Comparison of ENCODE assay signal across 9 cellular contexts in the genomic region with DNA sequence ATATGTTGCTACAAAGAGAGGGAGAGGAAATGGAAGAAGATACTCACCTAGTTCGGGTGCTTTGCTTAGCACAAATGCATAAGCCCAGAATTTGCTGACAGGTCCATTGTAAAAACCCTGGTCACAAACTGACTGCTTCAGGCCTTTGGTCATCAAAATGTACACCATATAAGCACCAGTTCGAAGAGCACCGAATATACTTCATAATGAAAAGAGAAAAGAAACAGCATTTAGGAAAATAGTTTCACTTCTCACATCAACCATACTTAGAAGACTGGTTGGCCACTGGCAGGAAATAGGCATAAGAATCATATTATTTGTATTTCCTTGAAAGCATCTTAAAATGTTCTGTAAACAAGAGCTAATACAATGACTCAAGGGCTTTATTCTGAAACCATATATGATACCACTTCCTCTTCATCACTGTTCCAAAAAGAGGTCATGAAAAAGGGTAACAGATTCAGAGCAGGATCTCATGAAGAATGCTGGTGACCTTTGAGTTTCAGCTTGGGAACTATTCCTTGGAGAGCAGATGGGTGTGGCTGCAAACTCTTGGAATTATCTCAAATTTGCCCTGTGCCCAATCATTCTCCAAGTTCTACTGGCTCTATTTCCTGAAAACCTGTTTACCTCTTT.
DNase-seq lines count a peak whose midpoint lies in the region; ATAC-seq and TF ChIP-seq lines count a peak whose summit lies in the region.
"Had no signal": no experiment of that assay in that cellular context is flagged by ENCODE, and none has a peak within 500 bp of the region (broad histone marks: within the 10 kb centered on the region; RNA-seq: fewer than 3 reads in every experiment).

No MANE protein-coding gene starts in this region.

- no peak for TF ChIP-seq CTCF in LNCaP clone FGC (IDR thresholded peaks at IDR 0.05; ENCODE audit: control insufficient read depth, extremely low read depth, insufficient read depth)
- TF ChIP-seq CTCF in WTC11 (IDR thresholded peaks at IDR 0.05), result no peak
- TF ChIP-seq CTCF in Calu3 (IDR thresholded peaks at IDR 0.05; ENCODE audit: unreplicated experiment), result no peak

- no TSS peak for BruUV-seq in Calu3 (replicated peaks; lab: Mats Ljungman, UMichigan)

- H3K4me3 Mint-ChIP-seq in WTC11 (no peak overlapping the region), Calu3 (ENCODE audit: low read depth, unreplicated experiment) (no peak overlapping the region)

- H3K27me3 Mint-ChIP-seq in WTC11 (ENCODE audit: low read depth) (no peaks in the 10 kb centered on the region), Calu3 (ENCODE audit: unreplicated experiment) (no peaks in the 10 kb centered on the region)

- no peaks in the 10 kb centered on the region for H3K9me3 Mint-ChIP-seq in WTC11
- H3K9me3 Mint-ChIP-seq in Calu3 (ENCODE audit: low read depth, unreplicated experiment), result no peaks in the 10 kb centered on the region

- no peak overlapping the region for H3K27ac Mint-ChIP-seq in WTC11
- H3K27ac Mint-ChIP-seq in Calu3 (ENCODE audit: unreplicated experiment), result no peak overlapping the region

- POLR2A ChIA-PET in WTC11 (lab: Charles Lee), result no interaction called here

- ATAC-seq in GM18508 (IDR thresholded peaks at IDR 0.05; ENCODE audit: insufficient read depth, unreplicated experiment), result peak; percentile 75
- peak; percentile 86 for ATAC-seq in GM21737 (IDR thresholded peaks at IDR 0.05; ENCODE audit: unreplicated experiment)
- no peak for ATAC-seq in WTC11

- no peak overlapping the region for H3K4me3 ChIP-seq in LNCaP clone FGC (ENCODE audit: low read depth, low read length)
- H3K4me3 ChIP-seq: SJSA1 had no signal

- CTCF ChIA-PET in WTC11 (lab: Charles Lee), result no interaction called here
- CTCF ChIA-PET in Calu3 (lab: Charles Lee), result interaction anchor here (1.3 kb wide), 1 partner anchor 10 kb away, joined by 4 read pairs; no protein-coding TSS in a partner anchor

- H3K36me3 Mint-ChIP-seq in WTC11, result peaks cover 12% of the 10 kb centered on the region
- no peaks in the 10 kb centered on the region for H3K36me3 Mint-ChIP-seq in Calu3 (ENCODE audit: insufficient read depth, unreplicated experiment)

- intact Hi-C loops in Calu3 (cut with micrococcal nuclease; ENCODE audit: unreplicated experiment), result no loop called here

- DNase-seq in LNCaP clone FGC (ENCODE audit: low read depth) (peak; percentile 59), iris pigment epithelial cell (ENCODE audit: low read depth) (peak; percentile 47), NCI-H510A (lab: John Stamatoyannopoulos, UW) (no peak), WTC11 (ENCODE audit: low spot score) (no peak), Calu3 (no peak)
- no peak for DNase-seq in effector CD8-positive, alpha-beta T cell (lab: John Stamatoyannopoulos, UW)

- peaks cover 6% of the 10 kb centered on the region; the same call in 1 of the 2 replicates for H3K4me1 Mint-ChIP-seq in WTC11
- peaks cover 14% of the 10 kb centered on the region for H3K4me1 Mint-ChIP-seq in Calu3 (ENCODE audit: low read depth, unreplicated experiment)

TF ChIP-seq in WTC11, 78 proteins besides CTCF, POLR2A, EP300 and RAD21:
- TF ChIP-seq FOXP4 (CRISPR knock-in tag; IDR thresholded peaks at IDR 0.05) (no peak), GABPB1 (CRISPR knock-in tag; IDR thresholded peaks at IDR 0.05) (no peak), SP1 (CRISPR knock-in tag; conservative IDR thresholded peaks at IDR 0.05) (no peak), NFATC4 (CRISPR knock-in tag; IDR thresholded peaks at IDR 0.05) (no peak), CBFB (CRISPR knock-in tag; IDR thresholded peaks at IDR 0.05; ENCODE audit: low read depth) (no peak), ZNF396 (CRISPR knock-in tag; IDR thresholded peaks at IDR 0.05; ENCODE audit: borderline replicate concordance) (no peak), NR2C2 (CRISPR knock-in tag; IDR thresholded peaks at IDR 0.05) (no peak), FOXP1 (CRISPR knock-in tag; IDR thresholded peaks at IDR 0.05; ENCODE audit: borderline replicate concordance) (no peak), MXD4 (CRISPR knock-in tag; IDR thresholded peaks at IDR 0.05; ENCODE audit: borderline replicate concordance) (no peak), ZNF425 (CRISPR knock-in tag; conservative IDR thresholded peaks at IDR 0.05) (no peak), SMAD3 (CRISPR knock-in tag; IDR thresholded peaks at IDR 0.05; ENCODE audit: borderline replicate concordance) (no peak)
- TF ChIP-seq, protein P1, sequence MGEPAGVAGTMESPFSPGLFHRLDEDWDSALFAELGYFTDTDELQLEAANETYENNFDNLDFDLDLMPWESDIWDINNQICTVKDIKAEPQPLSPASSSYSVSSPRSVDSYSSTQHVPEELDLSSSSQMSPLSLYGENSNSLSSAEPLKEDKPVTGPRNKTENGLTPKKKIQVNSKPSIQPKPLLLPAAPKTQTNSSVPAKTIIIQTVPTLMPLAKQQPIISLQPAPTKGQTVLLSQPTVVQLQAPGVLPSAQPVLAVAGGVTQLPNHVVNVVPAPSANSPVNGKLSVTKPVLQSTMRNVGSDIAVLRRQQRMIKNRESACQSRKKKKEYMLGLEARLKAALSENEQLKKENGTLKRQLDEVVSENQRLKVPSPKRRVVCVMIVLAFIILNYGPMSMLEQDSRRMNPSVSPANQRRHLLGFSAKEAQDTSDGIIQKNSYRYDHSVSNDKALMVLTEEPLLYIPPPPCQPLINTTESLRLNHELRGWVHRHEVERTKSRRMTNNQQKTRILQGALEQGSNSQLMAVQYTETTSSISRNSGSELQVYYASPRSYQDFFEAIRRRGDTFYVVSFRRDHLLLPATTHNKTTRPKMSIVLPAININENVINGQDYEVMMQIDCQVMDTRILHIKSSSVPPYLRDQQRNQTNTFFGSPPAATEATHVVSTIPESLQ (CRISPR knock-in tag; IDR thresholded peaks at IDR 0.05), result no peak

Comparison
In these comparisons a context has a peak if more than half of its experiments do, and no peak if none do; other contexts are left out.
1. DNase-seq: peak in LNCaP clone FGC (single experiment) and iris pigment epithelial cell (single experiment); none in NCI-H510A (single experiment), effector CD8-positive, alpha-beta T cell (single experiment), WTC11 (single experiment) and Calu3 (single experiment).